In genomic region chr17:32266389-32267269, GRCh38 we compare ENCODE assay signal across 8 cellular contexts. TPM values are rescaled to one million over a fixed set of nuclear protein-coding genes. Genes with fewer than 3 reads are reported as not detected.
DNase-seq lines count a peak whose midpoint lies in the region; ATAC-seq, FAIRE-seq and TF ChIP-seq lines count a peak whose summit lies in the region.

No MANE protein-coding gene starts in this region.

- no peaks in the 10 kb centered on the region for H3K36me3 Mint-ChIP-seq in activated T-helper 17 cell treated with anti-CD3 and anti-CD28 coated beads, Interleukin-2, amount 50 U/mL, for 72 hours (ENCODE audit: low read depth)

- peaks cover 64% of the 10 kb centered on the region for H3K27me3 Mint-ChIP-seq in activated T-helper 17 cell treated with anti-CD3 and anti-CD28 coated beads, Interleukin-2, amount 50 U/mL, for 72 hours

- TF ChIP-seq CTCF in AG04449 (IDR thresholded peaks at IDR 0.05; ENCODE audit: insufficient read depth, low read length, missing control alignments), result no peak
- no peak for TF ChIP-seq CTCF in hepatocyte (IDR thresholded peaks at IDR 0.05; ENCODE audit: poor library complexity)

- peak overlapping the region; percentile 35 for H2AFZ ChIP-seq in hepatocyte

- peak overlapping the region; percentile 98 for H3K4me2 ChIP-seq in hepatocyte

- H4K20me1 ChIP-seq in hepatocyte (ENCODE audit: insufficient read depth, poor library complexity, severe bottlenecking), result no peaks in the 10 kb centered on the region

- CTCF ChIA-PET in AG04449 (lab: Yijun Ruan, JAX), result interaction anchor here (1.4 to 1.6 kb wide), 2 partner anchors 7 to 11 kb away, joined by 3 to 6 read pairs; no protein-coding TSS in a partner anchor

- no peaks in the 10 kb centered on the region for H3K9me3 Mint-ChIP-seq in activated T-helper 17 cell treated with anti-CD3 and anti-CD28 coated beads, Interleukin-2, amount 50 U/mL, for 72 hours

- H3K4me3 ChIP-seq in AG04449 (ENCODE audit: low read depth, low read length) (peak overlapping the region; percentile 42), HUES6 (ENCODE audit: low read depth, low read length) (peak overlapping the region; percentile 75), hepatocyte (peak overlapping the region; percentile 52), small intestine (ENCODE audit: low read depth in 1 of 2, low read length in 2 of 2) (peak overlapping the region; percentile 23 to 59)

- no peak for FAIRE-seq in small intestine (lab: Jason Lieb, UNC)

- H3K27ac ChIP-seq in HUES6 (ENCODE audit: low read depth, low read length) (no peak overlapping the region), hepatocyte (no peak overlapping the region), small intestine (ENCODE audit: low read depth in 1 of 2, low read length in 1 of 2) (no peak overlapping the region)

- H3K27me3 ChIP-seq in HUES6 (ENCODE audit: control insufficient read depth, insufficient read depth, low read length) (peaks cover 67% of the 10 kb centered on the region), hepatocyte (peaks cover 88% of the 10 kb centered on the region), small intestine (ENCODE audit: control insufficient read depth in 2 of 2, insufficient read depth in 2 of 2, low read length in 2 of 2) (peaks cover 9 to 15% of the 10 kb centered on the region in 2 donors)

- H3K36me3 ChIP-seq in HUES6 (ENCODE audit: control insufficient read depth, insufficient read depth, low read length) (no peaks in the 10 kb centered on the region), hepatocyte (replicated peaks; ENCODE audit: insufficient read depth, low read depth) (no peaks in the 10 kb centered on the region), small intestine (ENCODE audit: control insufficient read depth in 2 of 2, insufficient read depth in 2 of 2, low read length in 2 of 2) (no peaks in the 10 kb centered on the region)

- POLR2A ChIA-PET in AG04449 (lab: Yijun Ruan, JAX), result no interaction called here

- peak; percentile 40 for ATAC-seq in activated T-helper 17 cell treated with anti-CD3 and anti-CD28 coated beads, Interleukin-2, amount 50 U/mL, for 72 hours (replicated peaks)
- no peak for ATAC-seq in GM21723 (IDR thresholded peaks at IDR 0.05; ENCODE audit: unreplicated experiment)
- no peak for ATAC-seq in GM18909 (IDR thresholded peaks at IDR 0.05; ENCODE audit: poor library complexity, unreplicated experiment)

- DNase-seq in AG04449 (ENCODE audit: low read depth, low spot score), result no peak
- no peak for DNase-seq in hepatocyte (ENCODE audit: low spot score)
- no peak for DNase-seq in small intestine
- DNase-seq in cerebellum (ENCODE audit: low spot score), result no peak

- H3K9me3 ChIP-seq in HUES6 (ENCODE audit: control insufficient read depth, insufficient read depth, low read depth, low read length), result no peaks in the 10 kb centered on the region
- H3K9me3 ChIP-seq in hepatocyte (ENCODE audit: low read depth), result no peaks in the 10 kb centered on the region
- no peaks in the 10 kb centered on the region for H3K9me3 ChIP-seq in small intestine (ENCODE audit: control insufficient read depth, low read depth)

- WGBS in hepatocyte (ENCODE audit: low lambda C conversion rate, missing lambda C conversion rate), result 2% methylated on average over 64 of the region's 78 CpGs
- 1% methylated on average over 52 to 78 of the region's 78 CpGs for WGBS in small intestine, 3 donors

- peaks cover 9% of the 10 kb centered on the region for H3K4me1 Mint-ChIP-seq in activated T-helper 17 cell treated with anti-CD3 and anti-CD28 coated beads, Interleukin-2, amount 50 U/mL, for 72 hours

- H3K27ac Mint-ChIP-seq in activated T-helper 17 cell treated with anti-CD3 and anti-CD28 coated beads, Interleukin-2, amount 50 U/mL, for 72 hours, result no peak overlapping the region

- H3K9me2 ChIP-seq in hepatocyte (replicated peaks; ENCODE audit: insufficient read depth), result no peaks in the 10 kb centered on the region

- peak overlapping the region; percentile 68 for H3K4me3 Mint-ChIP-seq in activated T-helper 17 cell treated with anti-CD3 and anti-CD28 coated beads, Interleukin-2, amount 50 U/mL, for 72 hours

- H3K79me2 ChIP-seq in hepatocyte, result no peaks in the 10 kb centered on the region

- H3K4me1 ChIP-seq in HUES6 (ENCODE audit: control insufficient read depth, insufficient read depth, low read length) (peaks cover 30% of the 10 kb centered on the region), hepatocyte (ENCODE audit: insufficient read depth) (peaks cover 8% of the 10 kb centered on the region), small intestine (ENCODE audit: control insufficient read depth in 2 of 2, insufficient read depth in 1 of 2, low read depth in 1 of 2, low read length in 1 of 2) (peaks cover 0 to 7% of the 10 kb centered on the region in 2 donors)

- peak overlapping the region; percentile 30 for H3K9ac ChIP-seq in HUES6 (ENCODE audit: low read length)

RNA-seq across cellular contexts. Expression of gene RHBDL3, which starts 1.0 kb away (rescaled TPM):
- under 1 TPM in 1 of 2 donors, not detected in 1; 0.13 TPM for total RNA-seq in activated T-helper 17 cell treated with anti-CD3 and anti-CD28 coated beads, Interleukin-2, amount 50 U/mL, for 72 hours
- total RNA-seq in hepatocyte (0.36 and 0.70 TPM in 2 replicates), cerebellum (5.0 TPM)
- polyA plus RNA-seq in hepatocyte (0.18 and 0.28 TPM in 2 replicates), small intestine (under 1 TPM in 1 of 3 donors, not detected in 2; 0.40 TPM)
